17 cellular contexts compared by ENCODE assay signal in the genomic region with DNA sequence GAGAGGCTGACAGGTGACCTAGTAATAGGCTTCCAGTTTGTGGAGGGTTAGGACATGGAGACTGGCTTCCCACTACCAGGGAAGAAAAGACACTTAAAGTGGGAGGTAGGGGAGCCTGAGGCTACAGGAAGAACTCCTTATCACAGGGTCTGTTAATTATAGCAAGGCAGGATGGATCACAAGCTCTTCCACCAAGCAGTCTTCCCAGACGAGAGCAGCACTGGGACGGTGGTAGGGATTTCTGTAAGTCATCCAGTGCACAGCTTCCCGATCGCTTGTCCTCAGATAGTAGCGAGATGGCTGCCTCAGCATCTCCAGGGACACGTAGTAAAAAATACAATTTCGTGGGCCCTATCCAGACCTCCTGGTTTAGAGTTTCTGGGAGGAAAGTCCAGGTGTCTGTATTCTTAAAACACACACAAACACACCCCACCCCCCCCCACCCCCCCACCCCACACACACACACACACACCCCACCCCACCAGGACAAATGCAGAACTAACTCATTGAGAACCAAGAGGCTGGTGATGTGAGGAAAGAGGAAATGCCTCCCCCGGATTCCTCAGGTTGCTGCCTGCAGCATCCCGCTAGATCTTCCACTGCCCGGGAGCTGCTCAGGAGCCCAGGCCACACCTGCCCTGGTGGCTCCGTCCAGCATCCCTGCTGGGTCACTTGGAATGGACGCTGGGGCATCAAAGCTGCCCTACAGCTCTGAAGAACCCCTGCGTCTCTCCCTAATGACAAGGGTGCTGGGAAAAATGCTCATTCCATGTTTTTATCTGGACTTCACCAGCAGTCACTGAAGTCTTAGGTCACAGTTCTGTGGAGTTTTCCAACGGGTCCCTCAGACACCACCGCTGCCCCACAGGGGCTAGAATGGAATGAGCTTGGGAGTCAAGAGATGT.
A peak's percentile ranks its signal among the peaks of the same experiment; 100 is the strongest.
DNase-seq lines count a peak whose midpoint lies in the region; ATAC-seq and TF ChIP-seq lines count a peak whose summit lies in the region.
"Had no signal": no experiment of that assay in that cellular context is flagged by ENCODE, and none has a peak within 500 bp of the region (broad histone marks: within the 10 kb centered on the region; RNA-seq: fewer than 3 reads in every experiment).

No MANE protein-coding gene starts in this region.

- no peak overlapping the region for H3K4me3 ChIP-seq in left ventricle myocardium inferior
- no peak overlapping the region for H3K4me3 ChIP-seq in foreskin fibroblast (ENCODE audit: low read depth in 1 of 2, low read length in 2 of 2)
- H3K4me3 ChIP-seq: psoas muscle had no signal

- H3K9me3 ChIP-seq in left ventricle myocardium inferior (replicated peaks): no peaks in the 10 kb centered on the region
- H3K9me3 ChIP-seq: psoas muscle had no signal

- TF ChIP-seq CTCF in left ventricle myocardium inferior (IDR thresholded peaks at IDR 0.05; ENCODE audit: borderline replicate concordance): no peak
- no peak for TF ChIP-seq CTCF in foreskin fibroblast (IDR thresholded peaks at IDR 0.05; ENCODE audit: low read depth, low read length)

- intact Hi-C loops in left ventricle myocardium inferior (cut with micrococcal nuclease) (no loop called here), Right ventricle myocardium superior (cut with DNase I) (no loop called here)

- peaks cover 84% of the 10 kb centered on the region for H3K4me1 ChIP-seq in left ventricle myocardium inferior

- H3K27ac ChIP-seq in left ventricle myocardium inferior (replicated peaks): peak overlapping the region; percentile 77
- H3K27ac ChIP-seq: psoas muscle had no signal

- H3K27me3 ChIP-seq in left ventricle myocardium inferior (ENCODE audit: low read depth): no peaks in the 10 kb centered on the region

- DNase-seq in left ventricle myocardium inferior (no peak), Right ventricle myocardium superior (no peak), SKM-1 treated with dmso at 0.1 percent for 144 hours (lab: John Stamatoyannopoulos, UW; ENCODE audit: unreplicated experiment) (peak; percentile 40), mesenteric fat pad (ENCODE audit: low spot score) (peak; percentile 77), foreskin fibroblast (no peak), NCI-H748 (lab: John Stamatoyannopoulos, UW; ENCODE audit: unreplicated experiment) (no peak)
- DNase-seq in stimulated activated CD4-positive, alpha-beta T cell treated with anti-CD3 and anti-CD28 coated beads, Interleukin-1b, Interleukin-23, amount 100 ng/mL, for 48 hours: no peak
- DNase-seq: activated CD4-positive, alpha-beta T cell treated with anti-CD3 and anti-CD28 coated beads for 4 hours; amygdala; CD4-positive, CD25-positive, alpha-beta regulatory T cell; hypothalamus; NCI-H187 treated with DMSO at 0.1 percent for 48 hours; NCI-H446; psoas muscle; SHP77; T-helper 9 cell had no signal

- ATAC-seq in Right ventricle myocardium superior (ENCODE audit: poor library complexity): no peak
- ATAC-seq in GM19351 (IDR thresholded peaks at IDR 0.05; ENCODE audit: unreplicated experiment): no peak
- ATAC-seq: psoas muscle had no signal

- H3K36me3 ChIP-seq in left ventricle myocardium inferior: no peaks in the 10 kb centered on the region

Comparison
In these comparisons a context has a peak if more than half of its experiments do, and no peak if none do; other contexts are left out.
1. DNase-seq: peak in SKM-1 treated with dmso at 0.1 percent for 144 hours (single experiment) and mesenteric fat pad (single experiment); none in left ventricle myocardium inferior (single experiment), Right ventricle myocardium superior (single experiment), stimulated activated CD4-positive, alpha-beta T cell treated with anti-CD3 and anti-CD28 coated beads, Interleukin-1b, Interleukin-23, amount 100 ng/mL, for 48 hours (single experiment), foreskin fibroblast (0 of 2) and NCI-H748 (single experiment).